In the genomic region with DNA sequence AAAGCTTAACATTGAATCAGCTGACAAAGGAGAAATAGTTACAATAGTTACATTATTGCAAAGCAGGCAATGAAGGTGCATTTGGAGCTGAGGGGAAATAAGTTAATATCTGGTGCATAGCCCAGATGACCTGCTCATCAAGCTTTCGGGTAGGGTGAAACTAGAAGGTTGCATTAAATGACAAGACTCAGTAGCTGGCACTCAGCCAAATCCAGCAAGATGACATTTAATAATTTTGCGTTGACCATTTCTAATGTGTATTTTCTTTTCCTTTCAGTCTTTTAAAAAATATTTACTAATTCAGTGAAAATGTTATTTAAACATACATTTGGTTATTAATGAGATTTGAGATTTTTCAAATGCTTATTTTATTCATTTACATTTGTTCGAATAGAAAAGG, we compare ENCODE assay signal across 29 cellular contexts.
DNase-seq lines count a peak whose midpoint lies in the region; ATAC-seq, FAIRE-seq and TF ChIP-seq lines count a peak whose summit lies in the region.
"Had no signal": no experiment of that assay in that cellular context is flagged by ENCODE, and none has a peak within 500 bp of the region (broad histone marks: within the 10 kb centered on the region; RNA-seq: fewer than 3 reads in every experiment).

No MANE protein-coding gene starts in this region.

- no peak for TF ChIP-seq RAD21 in A549 (conservative IDR thresholded peaks at IDR 0.05 in 1 of 2, IDR thresholded peaks at IDR 0.05 in 1 of 2)
- no peak for TF ChIP-seq RAD21 in IMR-90 (IDR thresholded peaks at IDR 0.05; ENCODE audit: low read length)
- no peak for TF ChIP-seq RAD21 in K562 (CRISPR knock-in tag; conservative IDR thresholded peaks at IDR 0.05 in 1 of 2, IDR thresholded peaks at IDR 0.05 in 1 of 2)

- FAIRE-seq in A549 (lab: Jason Lieb, UNC) (no peak), K562 (lab: Jason Lieb, UNC) (no peak)
- FAIRE-seq: HTR-8/SVneo, islet of Langerhans had no signal

- TF ChIP-seq POLR2A in A549 (IDR thresholded peaks at IDR 0.05; ENCODE audit: low read length), result no peak
- TF ChIP-seq POLR2A in IMR-90 (IDR thresholded peaks at IDR 0.05; ENCODE audit: low read depth, low read length), result no peak
- TF ChIP-seq POLR2A in K562 (conservative IDR thresholded peaks at IDR 0.05), result no peak

- peak overlapping the region in 1 of 2 experiments; percentile 47; a peak in 3 of 6 replicates for H3K27ac ChIP-seq in A549
- peak overlapping the region; percentile 58; the same call in 1 of the 2 replicates for H3K27ac ChIP-seq in IMR-90 (ENCODE audit: insufficient read depth, low read length)
- no peak overlapping the region for H3K27ac ChIP-seq in K562 (ENCODE audit: extremely low read depth, low read depth, low read length)
- H3K27ac ChIP-seq in mesenchymal stem cell (ENCODE audit: low read length, poor library complexity, severe bottlenecking), result peak overlapping the region; percentile 58
- H3K27ac ChIP-seq: gastrocnemius medialis, upper lobe of right lung had no signal

- no peaks in the 10 kb centered on the region for H3K9me1 ChIP-seq in IMR-90 (ENCODE audit: insufficient read depth, low read length)
- H3K9me1 ChIP-seq in K562 (ENCODE audit: control insufficient read depth, insufficient read depth, low read length), result no peaks in the 10 kb centered on the region

- H2BK12ac ChIP-seq in mesenchymal stem cell (ENCODE audit: low read length in 2 of 2), result no peak overlapping the region

- H2BK20ac ChIP-seq in IMR-90 (ENCODE audit: low read depth, low read length), result peak overlapping the region; percentile 76; the same call in 1 of the 2 replicates

- no peaks in the 10 kb centered on the region for H3K79me2 ChIP-seq in K562 (ENCODE audit: control insufficient read depth, insufficient read depth, low read length)

- H3K4ac ChIP-seq in IMR-90 (ENCODE audit: low read depth, low read length) (peak overlapping the region; percentile 84), mesenchymal stem cell (ENCODE audit: low read depth in 1 of 2, low read length in 2 of 2) (no peak overlapping the region)

- H3K27me3 ChIP-seq in IMR-90 (ENCODE audit: control insufficient read depth, insufficient read depth, low read length) (no peaks in the 10 kb centered on the region), K562 (ENCODE audit: control insufficient read depth in 2 of 2, insufficient read depth in 2 of 2, low read length in 2 of 2) (no peaks in the 10 kb centered on the region), mesenchymal stem cell (ENCODE audit: control insufficient read depth in 1 of 2, insufficient read depth in 1 of 2, low read length in 2 of 2) (no peaks in the 10 kb centered on the region)
- H3K27me3 ChIP-seq: ascending aorta, gastrocnemius medialis, upper lobe of right lung had no signal

- no peak overlapping the region for H3K9ac ChIP-seq in IMR-90 (ENCODE audit: low read depth, low read length)
- no peak overlapping the region for H3K9ac ChIP-seq in K562 (ENCODE audit: insufficient read depth in 1 of 2, low read depth in 2 of 2, low read length in 2 of 2)
- no peak overlapping the region for H3K9ac ChIP-seq in mesenchymal stem cell (ENCODE audit: low read length)

- H2BK120ac ChIP-seq in IMR-90 (ENCODE audit: low read depth, low read length) (peak overlapping the region; percentile 70), mesenchymal stem cell (ENCODE audit: low read depth, low read length) (no peak overlapping the region)

- 15% methylated on average over 3 of the region's 3 CpGs for WGBS in A549 (ENCODE audit: missing lambda C conversion rate)
- no CpG with 5 or more reads among the region's 3 CpGs for WGBS in IMR-90 (ENCODE audit: extremely low coverage in 2 of 2, insufficient read length in 1 of 2), 2 experiments
- 0% methylated on average over 3 of the region's 3 CpGs for WGBS in K562 (ENCODE audit: insufficient coverage, low coverage, missing lambda C conversion rate)
- 100% methylated on average over 2 of the region's 3 CpGs for WGBS in mesenchymal stem cell

- H4K8ac ChIP-seq in IMR-90 (ENCODE audit: low read depth in 2 of 2, low read length in 2 of 2) (peak overlapping the region in 1 of 2 experiments; percentile 63; a peak in 1 of 4 replicates), mesenchymal stem cell (ENCODE audit: low read length) (no peak overlapping the region)

- TF ChIP-seq EP300 in A549 (IDR thresholded peaks at IDR 0.05) (no peak), K562 (IDR thresholded peaks at IDR 0.05; ENCODE audit: low read length) (no peak)

- ATAC-seq in A549, result no peak
- ATAC-seq in IMR-90 (ENCODE audit: low read depth), result no peak
- ATAC-seq in K562, result no peak
- ATAC-seq in HG03135 (IDR thresholded peaks at IDR 0.05; ENCODE audit: unreplicated experiment), result no peak
- ATAC-seq: activated naive CD4-positive, alpha-beta T cell treated with anti-CD3 and anti-CD28 coated beads, Interleukin-2, amount 50 U/mL, for 72 hours; activated T-helper 17 cell treated with anti-CD3 and anti-CD28 coated beads, Interleukin-2, amount 50 U/mL, for 72 hours; gastrocnemius medialis; upper lobe of right lung; WTC11 had no signal

- DNase-seq in A549 (ENCODE audit: low read depth in 1 of 2, low spot score in 1 of 2), result no peak
- DNase-seq in IMR-90, result no peak
- DNase-seq in K562 (ENCODE audit: extremely low read depth in 1 of 4, low spot score in 3 of 4), result no peak
- peak; percentile 6 for DNase-seq in mesenchymal stem cell
- no peak for DNase-seq in middle frontal gyrus (ENCODE audit: extremely low spot score, low spot score)
- DNase-seq in C1 segment of cervical spinal cord (lab: John Stamatoyannopoulos, UW), result no peak
- DNase-seq in NCI-H2171 treated with DMSO at 0.1 percent for 48 hours (lab: John Stamatoyannopoulos, UW), result no peak
- DNase-seq: activated CD8-positive, alpha-beta memory T cell treated with anti-CD3 and anti-CD28 coated beads, Interleukin-2, amount 50 U/mL, for 4 hours; CD4-positive, CD25-positive, alpha-beta regulatory T cell; cerebellar nuclear complex; DMS153; gastrocnemius medialis; GF-D8; naive B cell; NCI-H1105; NCI-H2029 treated with DMSO at 0.1 percent for 48 hours; NCI-H510A; NK-92 treated with Interleukin-12 subunit alpha and Interleukin-12 subunit beta, amount 100 ng/mL, for 24 hours; occipital lobe; T-helper 9 cell; upper lobe of right lung had no signal

- peak overlapping the region; percentile 64 for H3K14ac ChIP-seq in IMR-90 (replicated peaks; ENCODE audit: low read depth, low read length)
- no peak overlapping the region for H3K14ac ChIP-seq in mesenchymal stem cell (ENCODE audit: low read length in 2 of 2)

- in situ Hi-C loops in IMR-90 (cut with MboI; ENCODE audit: low sequenced_read_pairs), result no loop called here
- in situ Hi-C loops in K562 (cut with MboI), result no loop called here

- BruUV-seq in IMR-90 (replicated peaks; lab: Mats Ljungman, UMichigan) (no TSS peak), K562 (replicated peaks; lab: Mats Ljungman, UMichigan) (no TSS peak)

- H3K4me1 ChIP-seq in A549 (peaks cover 23% of the 10 kb centered on the region; the same call in 1 of the 3 replicates), IMR-90 (ENCODE audit: control insufficient read depth, insufficient read depth, low read length) (peaks cover 11% of the 10 kb centered on the region), K562 (replicated peaks in 1 of 2; ENCODE audit: control insufficient read depth in 2 of 2, insufficient read depth in 2 of 2, low read length in 2 of 2) (no peaks in the 10 kb centered on the region), mesenchymal stem cell (ENCODE audit: control insufficient read depth, insufficient read depth, low read depth, low read length) (peaks cover 2% of the 10 kb centered on the region)
- H3K4me1 ChIP-seq: gastrocnemius medialis, upper lobe of right lung had no signal

- no peak overlapping the region for H3K23ac ChIP-seq in IMR-90 (ENCODE audit: low read depth, low read length)
- no peak overlapping the region for H3K23ac ChIP-seq in mesenchymal stem cell (ENCODE audit: low read length in 2 of 2)

- H3K9me3 ChIP-seq in A549 (peaks cover 20% of the 10 kb centered on the region), IMR-90 (ENCODE audit: control insufficient read depth, insufficient read depth, low read length) (no peaks in the 10 kb centered on the region; the same call in 1 of the 2 replicates), K562 (replicated peaks; ENCODE audit: control insufficient read depth, insufficient read depth, low read depth, low read length) (no peaks in the 10 kb centered on the region), mesenchymal stem cell (ENCODE audit: control insufficient read depth, low read length) (no peaks in the 10 kb centered on the region)
- H3K9me3 ChIP-seq: ascending aorta, gastrocnemius medialis, upper lobe of right lung had no signal

- H4K20me1 ChIP-seq in IMR-90 (ENCODE audit: insufficient read depth, low read length) (no peaks in the 10 kb centered on the region), K562 (replicated peaks; ENCODE audit: control insufficient read depth, insufficient read depth, low read length) (no peaks in the 10 kb centered on the region)

- peak overlapping the region; percentile 82; the same call in 2 of the 3 replicates for H2BK15ac ChIP-seq in IMR-90 (ENCODE audit: low read depth, low read length)
- H2BK15ac ChIP-seq in mesenchymal stem cell (ENCODE audit: low read depth, poor library complexity, severe bottlenecking), result no peak overlapping the region

- peak overlapping the region; percentile 3; the same call in 1 of the 2 replicates for H3K56ac ChIP-seq in IMR-90 (ENCODE audit: extremely low read depth, insufficient read depth, low read length)

- H3K79me1 ChIP-seq in IMR-90 (ENCODE audit: low read depth in 1 of 2, low read length in 2 of 2) (peaks cover 0 to 4% of the 10 kb centered on the region in 2 experiments; a peak in 1 of 4 replicates), mesenchymal stem cell (replicated peaks; ENCODE audit: low read length, poor library complexity, severe bottlenecking) (no peaks in the 10 kb centered on the region)

- H2AK9ac ChIP-seq in IMR-90 (replicated peaks; ENCODE audit: low read depth, low read length, poor library complexity), result no peak overlapping the region

- H4K5ac ChIP-seq in IMR-90 (ENCODE audit: low read depth, low read length), result peak overlapping the region; percentile 70

- H3K18ac ChIP-seq in IMR-90 (ENCODE audit: low read depth, low read length) (peak overlapping the region; percentile 87), mesenchymal stem cell (ENCODE audit: low read depth in 1 of 2, low read length in 2 of 2) (peak overlapping the region in 1 of 2 experiments; percentile 37)

- H2AFZ ChIP-seq in IMR-90 (replicated peaks; ENCODE audit: low read length, poor library complexity) (no peak overlapping the region), K562 (ENCODE audit: low read depth, low read length) (no peak overlapping the region), mesenchymal stem cell (ENCODE audit: low read depth, low read length) (peak overlapping the region; percentile 5)

- H2AK5ac ChIP-seq in IMR-90 (ENCODE audit: low read depth, low read length), result peak overlapping the region; percentile 93; the same call in 1 of the 2 replicates
- H2AK5ac ChIP-seq in mesenchymal stem cell (ENCODE audit: low read length, severe bottlenecking), result peak overlapping the region; percentile 94

- dilution Hi-C loops in IMR-90 (cut with HindIII; ENCODE audit: low sequenced_read_pairs, unreplicated experiment), result no loop called here

- TF ChIP-seq CTCF in A549 (IDR thresholded peaks at IDR 0.05) (no peak), IMR-90 (conservative IDR thresholded peaks at IDR 0.05; ENCODE audit: low read depth, low read length) (no peak), K562 (IDR thresholded peaks at IDR 0.05 in 2 of 3, conservative IDR thresholded peaks at IDR 0.05 in 1 of 3; ENCODE audit: insufficient read depth in 2 of 3, low read depth in 1 of 3, low read length in 3 of 3) (no peak)

- intact Hi-C loops in IMR-90 (cut with micrococcal nuclease), result no loop called here
- intact Hi-C loops in K562 (cut with micrococcal nuclease), result no loop called here

- H4K91ac ChIP-seq in IMR-90 (ENCODE audit: insufficient read depth, low read depth, low read length), result no peak overlapping the region
- H4K91ac ChIP-seq in mesenchymal stem cell (ENCODE audit: low read length), result no peak overlapping the region

- H2BK5ac ChIP-seq in IMR-90 (ENCODE audit: low read depth, low read length, poor library complexity, severe bottlenecking), result peak overlapping the region; percentile 85
- no peak overlapping the region for H2BK5ac ChIP-seq in mesenchymal stem cell (ENCODE audit: low read depth, low read length, poor library complexity, severe bottlenecking)

- H3K36me3 ChIP-seq in IMR-90 (ENCODE audit: control insufficient read depth, insufficient read depth, low read length) (peaks cover 6% of the 10 kb centered on the region), K562 (ENCODE audit: control insufficient read depth, insufficient read depth, low read length) (no peaks in the 10 kb centered on the region), mesenchymal stem cell (ENCODE audit: control insufficient read depth in 1 of 2, insufficient read depth in 2 of 2, low read depth in 1 of 2, low read length in 2 of 2) (no peaks in the 10 kb centered on the region)
- H3K36me3 ChIP-seq: ascending aorta, gastrocnemius medialis, upper lobe of right lung had no signal

- CTCF ChIA-PET in A549 (lab: Yijun Ruan, JAX) (no interaction called here), IMR-90 (lab: Yijun Ruan, JAX) (no interaction called here), K562 (lab: Yijun Ruan, JAX; ENCODE audit: low intra/inter-chr PET ratio) (no interaction called here)

- no peak overlapping the region for H3K4me3 ChIP-seq in A549
- H3K4me3 ChIP-seq in IMR-90 (ENCODE audit: insufficient read depth, low read depth, low read length), result no peak overlapping the region
- no peak overlapping the region for H3K4me3 ChIP-seq in K562
- no peak overlapping the region for H3K4me3 ChIP-seq in mesenchymal stem cell (ENCODE audit: insufficient read depth in 1 of 2, low read depth in 1 of 2, low read length in 2 of 2)
- H3K4me3 ChIP-seq: ascending aorta, gastrocnemius medialis, lung, upper lobe of right lung had no signal

- POLR2A ChIA-PET in A549 (lab: Yijun Ruan, JAX) (no interaction called here), IMR-90 (lab: Charles Lee; ENCODE audit: unreplicated experiment) (no interaction called here), K562 (lab: Yijun Ruan, JAX) (no interaction called here)

- H3K4me2 ChIP-seq in A549, result peak overlapping the region; percentile 55
- no peak overlapping the region for H3K4me2 ChIP-seq in IMR-90 (ENCODE audit: low read depth, low read length)
- H3K4me2 ChIP-seq in K562 (ENCODE audit: insufficient read depth, low read length), result no peak overlapping the region
- no peak overlapping the region for H3K4me2 ChIP-seq in mesenchymal stem cell (ENCODE audit: low read length, poor library complexity, severe bottlenecking)
